In genomic region chr13:93201992-93202558, GRCh38 we compare ENCODE assay signal across 1 cellular context.
A peak's percentile ranks its signal among the peaks of the same experiment; 100 is the strongest.
TF ChIP-seq lines count a peak whose summit lies in the region.

No MANE protein-coding gene starts in this region.

TF ChIP-seq in HepG2, 621 proteins besides CTCF, POLR2A, EP300 and RAD21 (continued from another document and continues in another):
- TF ChIP-seq ZNF251 (CRISPR knock-in tag; IDR thresholded peaks at IDR 0.05) = no peak
- no peak for TF ChIP-seq HMGA1 (CRISPR knock-in tag; conservative IDR thresholded peaks at IDR 0.05)
- TF ChIP-seq PCBP1 (IDR thresholded peaks at IDR 0.05; ENCODE audit: borderline replicate concordance, low read depth, low read length) = no peak
- TF ChIP-seq, protein P1, sequence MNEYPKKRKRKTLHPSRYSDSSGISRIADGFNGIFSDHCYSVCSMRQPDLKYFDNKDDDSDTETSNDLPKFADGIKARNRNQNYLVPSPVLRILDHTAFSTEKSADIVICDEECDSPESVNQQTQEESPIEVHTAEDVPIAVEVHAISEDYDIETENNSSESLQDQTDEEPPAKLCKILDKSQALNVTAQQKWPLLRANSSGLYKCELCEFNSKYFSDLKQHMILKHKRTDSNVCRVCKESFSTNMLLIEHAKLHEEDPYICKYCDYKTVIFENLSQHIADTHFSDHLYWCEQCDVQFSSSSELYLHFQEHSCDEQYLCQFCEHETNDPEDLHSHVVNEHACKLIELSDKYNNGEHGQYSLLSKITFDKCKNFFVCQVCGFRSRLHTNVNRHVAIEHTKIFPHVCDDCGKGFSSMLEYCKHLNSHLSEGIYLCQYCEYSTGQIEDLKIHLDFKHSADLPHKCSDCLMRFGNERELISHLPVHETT (CRISPR knock-in tag; conservative IDR thresholded peaks at IDR 0.05) = no peak
- no peak for TF ChIP-seq AHR (CRISPR knock-in tag; IDR thresholded peaks at IDR 0.05)
- TF ChIP-seq MTF1 (CRISPR knock-in tag; IDR thresholded peaks at IDR 0.05) = no peak
- no peak for TF ChIP-seq PRMT3 (CRISPR knock-in tag; IDR thresholded peaks at IDR 0.05; ENCODE audit: borderline replicate concordance, low read depth)
- TF ChIP-seq SRSF1 (optimal IDR thresholded peaks at IDR 0.05; ENCODE audit: low read depth, low read length) = no peak
- TF ChIP-seq, protein P2, sequence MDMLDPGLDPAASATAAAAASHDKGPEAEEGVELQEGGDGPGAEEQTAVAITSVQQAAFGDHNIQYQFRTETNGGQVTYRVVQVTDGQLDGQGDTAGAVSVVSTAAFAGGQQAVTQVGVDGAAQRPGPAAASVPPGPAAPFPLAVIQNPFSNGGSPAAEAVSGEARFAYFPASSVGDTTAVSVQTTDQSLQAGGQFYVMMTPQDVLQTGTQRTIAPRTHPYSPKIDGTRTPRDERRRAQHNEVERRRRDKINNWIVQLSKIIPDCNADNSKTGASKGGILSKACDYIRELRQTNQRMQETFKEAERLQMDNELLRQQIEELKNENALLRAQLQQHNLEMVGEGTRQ (IDR thresholded peaks at IDR 0.05; ENCODE audit: low read depth, low read length) = no peak
- TF ChIP-seq, protein P2 (CRISPR knock-in tag; IDR thresholded peaks at IDR 0.05; ENCODE audit: borderline replicate concordance) = no peak
- peak; percentile 69; the same call in 1 of the 2 replicates for TF ChIP-seq NFIC (IDR thresholded peaks at IDR 0.05; ENCODE audit: low read length)
- TF ChIP-seq ZNF558 (CRISPR knock-in tag; IDR thresholded peaks at IDR 0.05; ENCODE audit: borderline replicate concordance) = no peak
- peak; percentile 96 for TF ChIP-seq SOX5 (CRISPR knock-in tag; IDR thresholded peaks at IDR 0.05; ENCODE audit: borderline replicate concordance)
- TF ChIP-seq, protein P3, sequence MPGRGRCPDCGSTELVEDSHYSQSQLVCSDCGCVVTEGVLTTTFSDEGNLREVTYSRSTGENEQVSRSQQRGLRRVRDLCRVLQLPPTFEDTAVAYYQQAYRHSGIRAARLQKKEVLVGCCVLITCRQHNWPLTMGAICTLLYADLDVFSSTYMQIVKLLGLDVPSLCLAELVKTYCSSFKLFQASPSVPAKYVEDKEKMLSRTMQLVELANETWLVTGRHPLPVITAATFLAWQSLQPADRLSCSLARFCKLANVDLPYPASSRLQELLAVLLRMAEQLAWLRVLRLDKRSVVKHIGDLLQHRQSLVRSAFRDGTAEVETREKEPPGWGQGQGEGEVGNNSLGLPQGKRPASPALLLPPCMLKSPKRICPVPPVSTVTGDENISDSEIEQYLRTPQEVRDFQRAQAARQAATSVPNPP (CRISPR knock-in tag; IDR thresholded peaks at IDR 0.05) = no peak
- no peak for TF ChIP-seq RFXAP (CRISPR knock-in tag; IDR thresholded peaks at IDR 0.05; ENCODE audit: borderline replicate concordance)
- no peak for TF ChIP-seq ZMYM2 (CRISPR knock-in tag; IDR thresholded peaks at IDR 0.05)
- no peak for TF ChIP-seq RORA (CRISPR knock-in tag; IDR thresholded peaks at IDR 0.05)
- no peak for TF ChIP-seq ZNF652 (CRISPR knock-in tag; IDR thresholded peaks at IDR 0.05; ENCODE audit: borderline replicate concordance, low read depth)
- no peak for TF ChIP-seq ZFYVE20 (CRISPR knock-in tag; IDR thresholded peaks at IDR 0.05; ENCODE audit: borderline replicate concordance, low read depth)
- TF ChIP-seq SSRP1 (CRISPR knock-in tag; IDR thresholded peaks at IDR 0.05) = no peak
- no peak for TF ChIP-seq CHCHD3 (CRISPR knock-in tag; IDR thresholded peaks at IDR 0.05)
- no peak for TF ChIP-seq ZNF816 (CRISPR knock-in tag; IDR thresholded peaks at IDR 0.05; ENCODE audit: borderline replicate concordance)
- no peak for TF ChIP-seq ZNF510 (CRISPR knock-in tag; IDR thresholded peaks at IDR 0.05; ENCODE audit: low read depth)
- no peak for TF ChIP-seq HNRNPUL1 (IDR thresholded peaks at IDR 0.05; ENCODE audit: low read depth, low read length)
- TF ChIP-seq FOXK1 (CRISPR knock-in tag; IDR thresholded peaks at IDR 0.05; ENCODE audit: borderline replicate concordance, low read depth) = peak; percentile 77; the same call in 1 of the 2 replicates
- TF ChIP-seq ZNF761 (CRISPR knock-in tag; conservative IDR thresholded peaks at IDR 0.05) = no peak
- no peak for TF ChIP-seq STAT5B (CRISPR knock-in tag; IDR thresholded peaks at IDR 0.05)
- no peak for TF ChIP-seq ZEB1 (IDR thresholded peaks at IDR 0.05; ENCODE audit: insufficient replicate concordance, low read depth)
- TF ChIP-seq ZSCAN29 (CRISPR knock-in tag; conservative IDR thresholded peaks at IDR 0.05) = no peak
- TF ChIP-seq PRDM10 (CRISPR knock-in tag; IDR thresholded peaks at IDR 0.05; ENCODE audit: low read depth) = no peak
- no peak for TF ChIP-seq ZBTB1 (CRISPR knock-in tag; IDR thresholded peaks at IDR 0.05; ENCODE audit: borderline replicate concordance)
- TF ChIP-seq ZNF460 (CRISPR knock-in tag; IDR thresholded peaks at IDR 0.05; ENCODE audit: borderline replicate concordance) = no peak
- no peak for TF ChIP-seq ARID3A (IDR thresholded peaks at IDR 0.05; ENCODE audit: low read depth, low read length)
- TF ChIP-seq ARHGAP35 (CRISPR knock-in tag; IDR thresholded peaks at IDR 0.05; ENCODE audit: borderline replicate concordance) = no peak
- TF ChIP-seq ZNF3 (CRISPR knock-in tag; IDR thresholded peaks at IDR 0.05) = no peak
- TF ChIP-seq, protein P4, sequence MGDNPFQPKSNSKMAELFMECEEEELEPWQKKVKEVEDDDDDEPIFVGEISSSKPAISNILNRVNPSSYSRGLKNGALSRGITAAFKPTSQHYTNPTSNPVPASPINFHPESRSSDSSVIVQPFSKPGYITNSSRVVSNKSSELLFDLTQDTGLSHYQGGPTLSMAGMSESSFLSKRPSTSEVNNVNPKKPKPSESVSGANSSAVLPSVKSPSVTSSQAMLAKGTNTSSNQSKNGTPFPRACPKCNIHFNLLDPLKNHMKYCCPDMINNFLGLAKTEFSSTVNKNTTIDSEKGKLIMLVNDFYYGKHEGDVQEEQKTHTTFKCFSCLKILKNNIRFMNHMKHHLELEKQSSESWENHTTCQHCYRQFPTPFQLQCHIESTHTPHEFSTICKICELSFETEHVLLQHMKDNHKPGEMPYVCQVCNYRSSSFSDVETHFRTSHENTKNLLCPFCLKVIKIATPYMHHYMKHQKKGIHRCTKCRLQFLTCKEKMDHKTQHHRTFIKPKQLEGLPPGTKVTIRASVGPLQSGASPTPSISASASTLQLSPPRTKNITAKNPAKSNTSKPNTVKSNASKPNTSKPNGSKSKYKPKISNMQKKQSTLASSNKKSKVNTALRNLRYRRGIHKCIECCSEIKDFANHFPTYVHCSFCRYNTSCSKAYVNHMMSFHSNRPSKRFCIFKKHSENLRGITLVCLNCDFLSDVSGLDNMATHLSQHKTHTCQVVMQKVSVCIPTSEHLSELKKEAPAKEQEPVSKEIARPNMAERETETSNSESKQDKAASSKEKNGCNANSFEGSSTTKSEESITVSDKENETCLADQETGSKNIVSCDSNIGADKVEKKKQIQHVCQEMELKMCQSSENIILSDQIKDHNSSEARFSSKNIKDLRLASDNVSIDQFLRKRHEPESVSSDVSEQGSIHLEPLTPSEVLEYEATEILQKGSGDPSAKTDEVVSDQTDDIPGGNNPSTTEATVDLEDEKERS (CRISPR knock-in tag; IDR thresholded peaks at IDR 0.05) = no peak
- TF ChIP-seq ZSCAN12 (CRISPR knock-in tag; IDR thresholded peaks at IDR 0.05) = no peak
- no peak for TF ChIP-seq ZNF768 (CRISPR knock-in tag; IDR thresholded peaks at IDR 0.05)
- TF ChIP-seq ZNF281 (CRISPR knock-in tag; IDR thresholded peaks at IDR 0.05; ENCODE audit: borderline replicate concordance) = no peak
- TF ChIP-seq ELF3 (CRISPR knock-in tag; IDR thresholded peaks at IDR 0.05) = no peak; the same call in 1 of the 2 replicates
- TF ChIP-seq ZBTB8A (CRISPR knock-in tag; IDR thresholded peaks at IDR 0.05; ENCODE audit: borderline replicate concordance, low read depth) = no peak
- TF ChIP-seq ZSCAN21 (CRISPR knock-in tag; IDR thresholded peaks at IDR 0.05; ENCODE audit: borderline replicate concordance) = no peak
- no peak for TF ChIP-seq ZNF564 (CRISPR knock-in tag; IDR thresholded peaks at IDR 0.05)
- no peak for TF ChIP-seq ZXDC (CRISPR knock-in tag; IDR thresholded peaks at IDR 0.05)
- peak; percentile 94 for TF ChIP-seq HMG20A (CRISPR knock-in tag; IDR thresholded peaks at IDR 0.05; ENCODE audit: borderline replicate concordance)
- TF ChIP-seq FOXA1 (IDR thresholded peaks at IDR 0.05) = peak; percentile 8; the same call in 1 of the 2 replicates
- peak; percentile 95 for TF ChIP-seq FOXA1 (CRISPR knock-in tag; IDR thresholded peaks at IDR 0.05)
- TF ChIP-seq, protein P5, sequence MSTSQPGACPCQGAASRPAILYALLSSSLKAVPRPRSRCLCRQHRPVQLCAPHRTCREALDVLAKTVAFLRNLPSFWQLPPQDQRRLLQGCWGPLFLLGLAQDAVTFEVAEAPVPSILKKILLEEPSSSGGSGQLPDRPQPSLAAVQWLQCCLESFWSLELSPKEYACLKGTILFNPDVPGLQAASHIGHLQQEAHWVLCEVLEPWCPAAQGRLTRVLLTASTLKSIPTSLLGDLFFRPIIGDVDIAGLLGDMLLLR (CRISPR knock-in tag; IDR thresholded peaks at IDR 0.05) = no peak
- no peak for TF ChIP-seq SMARCE1 (IDR thresholded peaks at IDR 0.05; ENCODE audit: borderline replicate concordance)
